Comparison of ENCODE assay signal across 1 cellular context in the genomic region with DNA sequence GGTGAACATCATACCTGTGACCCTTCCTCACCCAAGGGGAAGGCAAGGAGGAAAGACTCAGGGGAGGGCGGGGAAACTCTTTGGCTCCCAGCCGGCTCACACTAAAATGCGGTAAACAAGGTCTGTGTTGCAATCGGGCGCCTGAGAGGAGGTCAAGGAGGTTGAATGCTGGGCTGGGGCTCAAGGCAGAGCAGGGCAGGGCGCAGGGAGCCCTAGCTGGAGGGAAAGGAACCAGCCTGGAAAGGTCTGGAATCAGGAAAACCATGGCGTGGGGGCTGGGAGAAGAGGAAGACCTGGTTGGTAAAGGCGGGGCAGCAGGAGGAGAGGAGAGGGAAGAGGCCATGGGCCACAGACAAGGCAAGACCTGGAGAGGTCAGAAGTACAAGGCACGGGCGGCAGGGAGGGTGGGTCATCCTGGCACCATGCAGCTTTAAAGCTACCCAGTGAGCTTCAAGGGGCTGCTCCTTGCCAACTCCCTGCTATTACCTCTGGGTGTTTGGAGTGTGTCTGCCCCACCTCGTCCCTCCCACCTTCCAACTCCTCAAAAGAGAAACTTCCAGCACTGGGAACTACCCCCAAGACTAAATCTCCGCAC.
TF ChIP-seq lines count a peak whose summit lies in the region.

No MANE protein-coding gene starts in this region.

TF ChIP-seq in HepG2, 621 proteins besides CTCF, POLR2A, EP300 and RAD21 (continued from another document and continues in another):
- TF ChIP-seq, protein P1, sequence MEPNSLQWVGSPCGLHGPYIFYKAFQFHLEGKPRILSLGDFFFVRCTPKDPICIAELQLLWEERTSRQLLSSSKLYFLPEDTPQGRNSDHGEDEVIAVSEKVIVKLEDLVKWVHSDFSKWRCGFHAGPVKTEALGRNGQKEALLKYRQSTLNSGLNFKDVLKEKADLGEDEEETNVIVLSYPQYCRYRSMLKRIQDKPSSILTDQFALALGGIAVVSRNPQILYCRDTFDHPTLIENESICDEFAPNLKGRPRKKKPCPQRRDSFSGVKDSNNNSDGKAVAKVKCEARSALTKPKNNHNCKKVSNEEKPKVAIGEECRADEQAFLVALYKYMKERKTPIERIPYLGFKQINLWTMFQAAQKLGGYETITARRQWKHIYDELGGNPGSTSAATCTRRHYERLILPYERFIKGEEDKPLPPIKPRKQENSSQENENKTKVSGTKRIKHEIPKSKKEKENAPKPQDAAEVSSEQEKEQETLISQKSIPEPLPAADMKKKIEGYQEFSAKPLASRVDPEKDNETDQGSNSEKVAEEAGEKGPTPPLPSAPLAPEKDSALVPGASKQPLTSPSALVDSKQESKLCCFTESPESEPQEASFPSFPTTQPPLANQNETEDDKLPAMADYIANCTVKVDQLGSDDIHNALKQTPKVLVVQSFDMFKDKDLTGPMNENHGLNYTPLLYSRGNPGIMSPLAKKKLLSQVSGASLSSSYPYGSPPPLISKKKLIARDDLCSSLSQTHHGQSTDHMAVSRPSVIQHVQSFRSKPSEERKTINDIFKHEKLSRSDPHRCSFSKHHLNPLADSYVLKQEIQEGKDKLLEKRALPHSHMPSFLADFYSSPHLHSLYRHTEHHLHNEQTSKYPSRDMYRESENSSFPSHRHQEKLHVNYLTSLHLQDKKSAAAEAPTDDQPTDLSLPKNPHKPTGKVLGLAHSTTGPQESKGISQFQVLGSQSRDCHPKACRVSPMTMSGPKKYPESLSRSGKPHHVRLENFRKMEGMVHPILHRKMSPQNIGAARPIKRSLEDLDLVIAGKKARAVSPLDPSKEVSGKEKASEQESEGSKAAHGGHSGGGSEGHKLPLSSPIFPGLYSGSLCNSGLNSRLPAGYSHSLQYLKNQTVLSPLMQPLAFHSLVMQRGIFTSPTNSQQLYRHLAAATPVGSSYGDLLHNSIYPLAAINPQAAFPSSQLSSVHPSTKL (CRISPR knock-in tag; IDR thresholded peaks at IDR 0.05) = peak; percentile 95
- TF ChIP-seq KDM6A (CRISPR knock-in tag; IDR thresholded peaks at IDR 0.05; ENCODE audit: low read depth) (peak; percentile 42; the same call in 1 of the 2 replicates), KLF9 (CRISPR knock-in tag; IDR thresholded peaks at IDR 0.05; ENCODE audit: low read depth) (no peak), SP5 (CRISPR knock-in tag; IDR thresholded peaks at IDR 0.05; ENCODE audit: borderline replicate concordance, low read depth) (peak; percentile 89), ZNF274 (CRISPR knock-in tag; IDR thresholded peaks at IDR 0.05) (0 out of 2 replicates have a peak, but pooled peaks have one; percentile 16), ZFP36 (IDR thresholded peaks at IDR 0.05; ENCODE audit: borderline replicate concordance, low read depth, low read length, partially characterized antibody) (no peak), ZNF101 (CRISPR knock-in tag; IDR thresholded peaks at IDR 0.05; ENCODE audit: borderline replicate concordance, low read depth) (no peak), ZBTB10 (CRISPR knock-in tag; IDR thresholded peaks at IDR 0.05; ENCODE audit: borderline replicate concordance) (peak; percentile 27; the same call in 1 of the 2 replicates), GFI1 (CRISPR knock-in tag; IDR thresholded peaks at IDR 0.05; ENCODE audit: borderline replicate concordance) (peak; percentile 62; the same call in 1 of the 2 replicates), REL (CRISPR knock-in tag; conservative IDR thresholded peaks at IDR 0.05) (no peak), CCDC6 (CRISPR knock-in tag; IDR thresholded peaks at IDR 0.05) (0 out of 2 replicates have a peak, but pooled peaks have one; percentile 74), MZF1 (CRISPR knock-in tag; IDR thresholded peaks at IDR 0.05; ENCODE audit: borderline replicate concordance) (no peak), ESRRA (CRISPR knock-in tag; IDR thresholded peaks at IDR 0.05; ENCODE audit: low read depth) (peak; percentile 85; the same call in 1 of the 2 replicates), FUBP1 (CRISPR knock-in tag; IDR thresholded peaks at IDR 0.05; ENCODE audit: borderline replicate concordance) (no peak), GATAD2A (CRISPR knock-in tag; IDR thresholded peaks at IDR 0.05) (peak; percentile 94), ZNF773 (CRISPR knock-in tag; IDR thresholded peaks at IDR 0.05; ENCODE audit: borderline replicate concordance) (no peak), NFYB (CRISPR knock-in tag; IDR thresholded peaks at IDR 0.05) (no peak), ZNF660 (CRISPR knock-in tag; IDR thresholded peaks at IDR 0.05; ENCODE audit: borderline replicate concordance, low read depth) (no peak), CREBL2 (CRISPR knock-in tag; IDR thresholded peaks at IDR 0.05; ENCODE audit: borderline replicate concordance) (no peak), EHMT2 (IDR thresholded peaks at IDR 0.05; ENCODE audit: borderline replicate concordance, low read depth, low read length) (no peak), ZNF143 (CRISPR knock-in tag; IDR thresholded peaks at IDR 0.05) (no peak), ZSCAN9 (CRISPR knock-in tag; IDR thresholded peaks at IDR 0.05; ENCODE audit: borderline replicate concordance) (no peak), TGIF2 (CRISPR knock-in tag; IDR thresholded peaks at IDR 0.05) (no peak; the same call in 1 of the 2 replicates), CHD4 (IDR thresholded peaks at IDR 0.05; ENCODE audit: borderline replicate concordance, low read length) (no peak), ZNF776 (CRISPR knock-in tag; IDR thresholded peaks at IDR 0.05) (no peak), ZNF7 (CRISPR knock-in tag; IDR thresholded peaks at IDR 0.05) (no peak), AHR (CRISPR knock-in tag; IDR thresholded peaks at IDR 0.05) (no peak), CREM (IDR thresholded peaks at IDR 0.05) (peak; percentile 51; the same call in 1 of the 2 replicates), CREM (CRISPR knock-in tag; IDR thresholded peaks at IDR 0.05) (no peak), RFX5 (IDR thresholded peaks at IDR 0.05; ENCODE audit: low read depth, low read length) (no peak), ZNF749 (CRISPR knock-in tag; IDR thresholded peaks at IDR 0.05; ENCODE audit: borderline replicate concordance) (peak; percentile 59; the same call in 1 of the 2 replicates), MLXIP (CRISPR knock-in tag; IDR thresholded peaks at IDR 0.05; ENCODE audit: borderline replicate concordance) (no peak), SALL2 (CRISPR knock-in tag; IDR thresholded peaks at IDR 0.05) (no peak), ZNF460 (CRISPR knock-in tag; IDR thresholded peaks at IDR 0.05; ENCODE audit: borderline replicate concordance) (no peak)
- TF ChIP-seq, protein P2, sequence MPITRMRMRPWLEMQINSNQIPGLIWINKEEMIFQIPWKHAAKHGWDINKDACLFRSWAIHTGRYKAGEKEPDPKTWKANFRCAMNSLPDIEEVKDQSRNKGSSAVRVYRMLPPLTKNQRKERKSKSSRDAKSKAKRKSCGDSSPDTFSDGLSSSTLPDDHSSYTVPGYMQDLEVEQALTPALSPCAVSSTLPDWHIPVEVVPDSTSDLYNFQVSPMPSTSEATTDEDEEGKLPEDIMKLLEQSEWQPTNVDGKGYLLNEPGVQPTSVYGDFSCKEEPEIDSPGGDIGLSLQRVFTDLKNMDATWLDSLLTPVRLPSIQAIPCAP (CRISPR knock-in tag; IDR thresholded peaks at IDR 0.05; ENCODE audit: low read depth) = no peak
- TF ChIP-seq, protein P3, sequence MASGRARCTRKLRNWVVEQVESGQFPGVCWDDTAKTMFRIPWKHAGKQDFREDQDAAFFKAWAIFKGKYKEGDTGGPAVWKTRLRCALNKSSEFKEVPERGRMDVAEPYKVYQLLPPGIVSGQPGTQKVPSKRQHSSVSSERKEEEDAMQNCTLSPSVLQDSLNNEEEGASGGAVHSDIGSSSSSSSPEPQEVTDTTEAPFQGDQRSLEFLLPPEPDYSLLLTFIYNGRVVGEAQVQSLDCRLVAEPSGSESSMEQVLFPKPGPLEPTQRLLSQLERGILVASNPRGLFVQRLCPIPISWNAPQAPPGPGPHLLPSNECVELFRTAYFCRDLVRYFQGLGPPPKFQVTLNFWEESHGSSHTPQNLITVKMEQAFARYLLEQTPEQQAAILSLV (CRISPR knock-in tag; IDR thresholded peaks at IDR 0.05; ENCODE audit: borderline replicate concordance) = no peak
- TF ChIP-seq, protein P4, sequence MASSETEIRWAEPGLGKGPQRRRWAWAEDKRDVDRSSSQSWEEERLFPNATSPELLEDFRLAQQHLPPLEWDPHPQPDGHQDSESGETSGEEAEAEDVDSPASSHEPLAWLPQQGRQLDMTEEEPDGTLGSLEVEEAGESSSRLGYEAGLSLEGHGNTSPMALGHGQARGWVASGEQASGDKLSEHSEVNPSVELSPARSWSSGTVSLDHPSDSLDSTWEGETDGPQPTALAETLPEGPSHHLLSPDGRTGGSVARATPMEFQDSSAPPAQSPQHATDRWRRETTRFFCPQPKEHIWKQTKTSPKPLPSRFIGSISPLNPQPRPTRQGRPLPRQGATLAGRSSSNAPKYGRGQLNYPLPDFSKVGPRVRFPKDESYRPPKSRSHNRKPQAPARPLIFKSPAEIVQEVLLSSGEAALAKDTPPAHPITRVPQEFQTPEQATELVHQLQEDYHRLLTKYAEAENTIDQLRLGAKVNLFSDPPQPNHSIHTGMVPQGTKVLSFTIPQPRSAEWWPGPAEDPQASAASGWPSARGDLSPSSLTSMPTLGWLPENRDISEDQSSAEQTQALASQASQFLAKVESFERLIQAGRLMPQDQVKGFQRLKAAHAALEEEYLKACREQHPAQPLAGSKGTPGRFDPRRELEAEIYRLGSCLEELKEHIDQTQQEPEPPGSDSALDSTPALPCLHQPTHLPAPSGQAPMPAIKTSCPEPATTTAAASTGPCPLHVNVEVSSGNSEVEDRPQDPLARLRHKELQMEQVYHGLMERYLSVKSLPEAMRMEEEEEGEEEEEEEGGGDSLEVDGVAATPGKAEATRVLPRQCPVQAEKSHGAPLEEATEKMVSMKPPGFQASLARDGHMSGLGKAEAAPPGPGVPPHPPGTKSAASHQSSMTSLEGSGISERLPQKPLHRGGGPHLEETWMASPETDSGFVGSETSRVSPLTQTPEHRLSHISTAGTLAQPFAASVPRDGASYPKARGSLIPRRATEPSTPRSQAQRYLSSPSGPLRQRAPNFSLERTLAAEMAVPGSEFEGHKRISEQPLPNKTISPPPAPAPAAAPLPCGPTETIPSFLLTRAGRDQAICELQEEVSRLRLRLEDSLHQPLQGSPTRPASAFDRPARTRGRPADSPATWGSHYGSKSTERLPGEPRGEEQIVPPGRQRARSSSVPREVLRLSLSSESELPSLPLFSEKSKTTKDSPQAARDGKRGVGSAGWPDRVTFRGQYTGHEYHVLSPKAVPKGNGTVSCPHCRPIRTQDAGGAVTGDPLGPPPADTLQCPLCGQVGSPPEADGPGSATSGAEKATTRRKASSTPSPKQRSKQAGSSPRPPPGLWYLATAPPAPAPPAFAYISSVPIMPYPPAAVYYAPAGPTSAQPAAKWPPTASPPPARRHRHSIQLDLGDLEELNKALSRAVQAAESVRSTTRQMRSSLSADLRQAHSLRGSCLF (CRISPR knock-in tag; IDR thresholded peaks at IDR 0.05; ENCODE audit: borderline replicate concordance) = no peak
